Comparison of ENCODE assay signal across 8 cellular contexts in the genomic region with DNA sequence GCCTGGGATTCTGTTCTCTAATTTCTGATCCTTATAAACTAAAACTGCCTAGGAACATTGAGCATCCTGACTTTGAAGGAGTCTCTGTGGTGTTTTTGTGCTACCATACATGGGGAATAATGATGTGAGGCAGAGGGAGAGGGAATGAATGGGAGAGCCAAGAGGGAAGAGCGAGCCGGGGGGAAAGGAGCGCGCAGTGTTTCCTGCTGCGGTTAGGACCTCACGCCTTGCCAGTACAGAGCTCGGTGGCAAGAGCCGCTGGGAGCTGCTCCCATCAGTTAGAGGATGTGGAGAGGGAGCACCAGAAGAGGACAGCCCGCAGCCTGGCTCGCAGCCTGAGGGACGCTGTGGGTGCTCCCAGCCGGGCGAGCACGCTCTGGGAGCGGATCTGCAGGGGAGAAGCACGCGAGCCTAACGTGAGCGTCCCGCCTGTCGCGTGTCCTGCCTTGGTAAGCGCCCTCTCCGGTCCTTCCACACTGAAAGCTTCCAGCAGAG.
DNase-seq lines count a peak whose midpoint lies in the region; ATAC-seq and TF ChIP-seq lines count a peak whose summit lies in the region.

No MANE protein-coding gene starts in this region.

- DNase-seq in CD1c-positive myeloid dendritic cell (ENCODE audit: extremely low spot score), result peak; percentile 60
- peak; percentile 62 to 74 for DNase-seq in Kasumi-1 (lab: John Stamatoyannopoulos, UW)
- no peak for DNase-seq in immature natural killer cell
- peak; percentile 27 for DNase-seq in stimulated activated naive B cell treated with anti-CD40 and anti-IgM and Interleukin-4, amounts not matched to agents 10 μg/mL and 1 μg/mL and 100 μg/mL, for 72 hours
- DNase-seq in stimulated activated CD4-positive, alpha-beta T cell treated with anti-CD3 and anti-CD28 coated beads, Interleukin-2, amount 100 ng/mL, for 48 hours, result no peak
- DNase-seq in omental fat pad (ENCODE audit: low spot score), result no peak

- no peaks in the 10 kb centered on the region for H3K36me3 Mint-ChIP-seq in brain
- H3K36me3 Mint-ChIP-seq in immature natural killer cell, result peaks cover 0 to 3% (median 0%) of the 10 kb centered on the region in 3 donors
- H3K36me3 Mint-ChIP-seq in stimulated activated naive B cell treated with anti-CD40 and anti-IgM and Interleukin-4, amounts not matched to agents 10 μg/mL and 1 μg/mL and 100 μg/mL, for 72 hours, result peaks cover 17 to 47% of the 10 kb centered on the region in 2 donors

- peak overlapping the region; percentile 78 to 85 (median 79) for H3K4me3 Mint-ChIP-seq in brain
- H3K4me3 Mint-ChIP-seq in immature natural killer cell, result peak overlapping the region; percentile 71 to 85 (median 82)
- peak overlapping the region; percentile 83 to 87 for H3K4me3 Mint-ChIP-seq in stimulated activated naive B cell treated with anti-CD40 and anti-IgM and Interleukin-4, amounts not matched to agents 10 μg/mL and 1 μg/mL and 100 μg/mL, for 72 hours

- H3K9me3 Mint-ChIP-seq in brain, result no peaks in the 10 kb centered on the region
- no peaks in the 10 kb centered on the region for H3K9me3 Mint-ChIP-seq in immature natural killer cell
- no peaks in the 10 kb centered on the region for H3K9me3 Mint-ChIP-seq in stimulated activated naive B cell treated with anti-CD40 and anti-IgM and Interleukin-4, amounts not matched to agents 10 μg/mL and 1 μg/mL and 100 μg/mL, for 72 hours

- H3K27ac Mint-ChIP-seq in brain (peak overlapping the region; percentile 44 to 88 (median 68)), immature natural killer cell (peak overlapping the region; percentile 43 to 92 (median 75))
- H3K27ac Mint-ChIP-seq in stimulated activated naive B cell treated with anti-CD40 and anti-IgM and Interleukin-4, amounts not matched to agents 10 μg/mL and 1 μg/mL and 100 μg/mL, for 72 hours, result peak overlapping the region; percentile 98

- TF ChIP-seq CTCF in brain (conservative IDR thresholded peaks at IDR 0.05) (no peak), omental fat pad (IDR thresholded peaks at IDR 0.05) (no peak)

- peak; percentile 7 for ATAC-seq in GM19455 (IDR thresholded peaks at IDR 0.05; ENCODE audit: unreplicated experiment)
- peak; percentile 2 for ATAC-seq in stimulated activated naive B cell treated with anti-CD40 and anti-IgM and Interleukin-4, amounts not matched to agents 10 μg/mL and 1 μg/mL and 100 μg/mL, for 72 hours (replicated peaks)
- ATAC-seq in omental fat pad (ENCODE audit: low FRiP score), result no peak

- H3K27me3 Mint-ChIP-seq in brain, result peaks cover 12% of the 10 kb centered on the region
- H3K27me3 Mint-ChIP-seq in immature natural killer cell (ENCODE audit: low read depth in 3 of 3), result peaks cover 12 to 28% (median 24%) of the 10 kb centered on the region in 3 donors
- H3K27me3 Mint-ChIP-seq in stimulated activated naive B cell treated with anti-CD40 and anti-IgM and Interleukin-4, amounts not matched to agents 10 μg/mL and 1 μg/mL and 100 μg/mL, for 72 hours, result no peaks in the 10 kb centered on the region

- peaks cover 35% of the 10 kb centered on the region for H3K4me1 Mint-ChIP-seq in brain
- peaks cover 68 to 71% of the 10 kb centered on the region in 2 donors for H3K4me1 Mint-ChIP-seq in immature natural killer cell
- H3K4me1 Mint-ChIP-seq in stimulated activated naive B cell treated with anti-CD40 and anti-IgM and Interleukin-4, amounts not matched to agents 10 μg/mL and 1 μg/mL and 100 μg/mL, for 72 hours, result peaks cover 60 to 88% of the 10 kb centered on the region in 2 donors

Comparison
In these comparisons a context has a peak if more than half of its experiments do, and no peak if none do; other contexts are left out.
1. DNase-seq: peak in CD1c-positive myeloid dendritic cell (single experiment), Kasumi-1 (2 of 2) and stimulated activated naive B cell treated with anti-CD40 and anti-IgM and Interleukin-4, amounts not matched to agents 10 μg/mL and 1 μg/mL and 100 μg/mL, for 72 hours (single experiment); none in immature natural killer cell (0 of 3), stimulated activated CD4-positive, alpha-beta T cell treated with anti-CD3 and anti-CD28 coated beads, Interleukin-2, amount 100 ng/mL, for 48 hours (0 of 2) and omental fat pad (single experiment).
2. Peak in every context shown above with its lines, with median percentiles within 50 percentile points of each other: H3K27ac Mint-ChIP-seq and H3K4me3 Mint-ChIP-seq.